In genomic region chr6:36751091-36751490, GRCh38 we compare ENCODE assay signal across 29 cellular contexts. TPM values are rescaled to one million over a fixed set of nuclear protein-coding genes. Genes with fewer than 3 reads are reported as not detected.
A peak's percentile ranks its signal among the peaks of the same experiment; 100 is the strongest.
DNase-seq lines count a peak whose midpoint lies in the region; ATAC-seq lines count a peak whose summit lies in the region.
"Had no signal": no experiment of that assay in that cellular context is flagged by ENCODE, and none has a peak within 500 bp of the region (broad histone marks: within the 10 kb centered on the region; RNA-seq: fewer than 3 reads in every experiment).

No MANE protein-coding gene starts in this region.

- H3K9me3 ChIP-seq in Karpas-422 (ENCODE audit: low read length), result no peaks in the 10 kb centered on the region
- H3K9me3 ChIP-seq: right atrium auricular region, testis, vagina had no signal

- no peak for DNase-seq in T-helper 2 cell treated with Interferon-gamma antibody and Interleukin-4, amounts not matched to agents 5 μg/mL and 100 μg/mL, for 36 hours (ENCODE audit: low spot score)
- DNase-seq in T-helper 2 cell (no peak), EH (ENCODE audit: low read depth) (peak; percentile 62), naive B cell (no peak), NCI-H2227 (lab: John Stamatoyannopoulos, UW; ENCODE audit: unreplicated experiment) (no peak), Karpas-422 (no peak)
- no peak for DNase-seq in activated T-helper 1 cell treated with anti-CD3 and anti-CD28 coated beads, Interleukin-12 subunit alpha, Interleukin-12 subunit beta, Interleukin-2, Interleukin-4 antibody, amounts not matched to agents 30 ng/mL and 10 ng/mL and 1 ng/mL, durations not matched to agents 14 hours and 24 hours and 36 hours (ENCODE audit: low spot score)
- DNase-seq: activated CD8-positive, alpha-beta memory T cell treated with anti-CD3 and anti-CD28 coated beads, Interleukin-2, amount 50 U/mL, for 4 hours; activated gamma-delta T cell treated with Interleukin-2 at 50 U/mL for 16 hours; effector memory CD8-positive, alpha-beta T cell; hypothalamus; left ventricle myocardium superior; midbrain; NCI-H1105; NCI-H2081; NCI-H524 treated with DMSO at 0.1 percent for 48 hours; nephron progenitor cell; RPMI8226; stimulated activated CD4-positive, alpha-beta T cell treated with anti-CD3 and anti-CD28 coated beads, Interleukin-4, amount 100 ng/mL, for 24 hours; stimulated activated naive CD4-positive, alpha-beta T cell treated with Interleukin-2 at 50 U/mL for 16 hours; testis had no signal

- H3K9me3 Mint-ChIP-seq in T-helper 2 cell treated with Interferon-gamma antibody and Interleukin-4, amounts not matched to agents 5 μg/mL and 100 μg/mL, for 36 hours, result peaks cover 22% of the 10 kb centered on the region
- H3K9me3 Mint-ChIP-seq in activated T-helper 1 cell treated with anti-CD3 and anti-CD28 coated beads, Interleukin-12 subunit alpha, Interleukin-12 subunit beta, Interleukin-2, Interleukin-4 antibody, amounts not matched to agents 30 ng/mL and 10 ng/mL and 1 ng/mL, durations not matched to agents 14 hours and 24 hours and 36 hours, result peaks cover 19% of the 10 kb centered on the region
- H3K9me3 Mint-ChIP-seq in naive B cell, result peaks cover 0 to 6% (median 3%) of the 10 kb centered on the region in 7 donors

- no peaks in the 10 kb centered on the region; the same call in 1 of the 2 replicates for H3K27me3 ChIP-seq in Karpas-422 (ENCODE audit: low read length)
- H3K27me3 ChIP-seq: BLaER1, gastroesophageal sphincter, right atrium auricular region, testis, vagina had no signal

- no peak overlapping the region for H3K9ac ChIP-seq in Karpas-422 (ENCODE audit: low read length)
- H3K9ac ChIP-seq: BLaER1, parathyroid adenoma had no signal

- peaks cover 3% of the 10 kb centered on the region for H3K27me3 Mint-ChIP-seq in T-helper 2 cell treated with Interferon-gamma antibody and Interleukin-4, amounts not matched to agents 5 μg/mL and 100 μg/mL, for 36 hours (ENCODE audit: low read depth)
- H3K27me3 Mint-ChIP-seq in activated T-helper 1 cell treated with anti-CD3 and anti-CD28 coated beads, Interleukin-12 subunit alpha, Interleukin-12 subunit beta, Interleukin-2, Interleukin-4 antibody, amounts not matched to agents 30 ng/mL and 10 ng/mL and 1 ng/mL, durations not matched to agents 14 hours and 24 hours and 36 hours (ENCODE audit: insufficient read depth), result no peaks in the 10 kb centered on the region
- no peaks in the 10 kb centered on the region for H3K27me3 Mint-ChIP-seq in naive B cell
- H3K27me3 Mint-ChIP-seq: effector memory CD8-positive, alpha-beta T cell had no signal

- H2AFZ ChIP-seq in Karpas-422 (ENCODE audit: low read length), result no peak overlapping the region
- H2AFZ ChIP-seq: parathyroid adenoma had no signal

- H3K4me3 Mint-ChIP-seq in T-helper 2 cell treated with Interferon-gamma antibody and Interleukin-4, amounts not matched to agents 5 μg/mL and 100 μg/mL, for 36 hours, result no peak overlapping the region
- no peak overlapping the region for H3K4me3 Mint-ChIP-seq in activated T-helper 1 cell treated with anti-CD3 and anti-CD28 coated beads, Interleukin-12 subunit alpha, Interleukin-12 subunit beta, Interleukin-2, Interleukin-4 antibody, amounts not matched to agents 30 ng/mL and 10 ng/mL and 1 ng/mL, durations not matched to agents 14 hours and 24 hours and 36 hours
- H3K4me3 Mint-ChIP-seq in naive B cell, result peak overlapping the region in 7 of 8 donors; percentile 38 to 85 (median 67)
- H3K4me3 Mint-ChIP-seq: effector memory CD8-positive, alpha-beta T cell; nephron progenitor cell had no signal

- no peaks in the 10 kb centered on the region for H3K79me2 ChIP-seq in Karpas-422 (ENCODE audit: low read length)
- H3K79me2 ChIP-seq: parathyroid adenoma had no signal

- H3K27ac Mint-ChIP-seq in T-helper 2 cell treated with Interferon-gamma antibody and Interleukin-4, amounts not matched to agents 5 μg/mL and 100 μg/mL, for 36 hours, result peak overlapping the region; percentile 47
- H3K27ac Mint-ChIP-seq in activated T-helper 1 cell treated with anti-CD3 and anti-CD28 coated beads, Interleukin-12 subunit alpha, Interleukin-12 subunit beta, Interleukin-2, Interleukin-4 antibody, amounts not matched to agents 30 ng/mL and 10 ng/mL and 1 ng/mL, durations not matched to agents 14 hours and 24 hours and 36 hours, result peak overlapping the region; percentile 70
- H3K27ac Mint-ChIP-seq in naive B cell, result peak overlapping the region in 3 of 6 donors; percentile 76 to 99 (median 87)

- H3K9me2 ChIP-seq in Karpas-422 (replicated peaks; ENCODE audit: insufficient read depth, low read length), result no peaks in the 10 kb centered on the region

- no peaks in the 10 kb centered on the region for H4K20me1 ChIP-seq in Karpas-422 (ENCODE audit: insufficient read depth, low read depth, low read length)
- H4K20me1 ChIP-seq: BLaER1 had no signal

- intact Hi-C loops in activated T-helper 1 cell treated with anti-CD3 and anti-CD28 coated beads, Interleukin-12 subunit alpha, Interleukin-12 subunit beta, Interleukin-2, Interleukin-4 antibody, amounts not matched to agents 30 ng/mL and 10 ng/mL and 1 ng/mL, durations not matched to agents 14 hours and 24 hours and 36 hours (cut with micrococcal nuclease), result no loop called here

- peaks cover 5% of the 10 kb centered on the region for H3K36me3 Mint-ChIP-seq in T-helper 2 cell treated with Interferon-gamma antibody and Interleukin-4, amounts not matched to agents 5 μg/mL and 100 μg/mL, for 36 hours (ENCODE audit: low read depth)
- peaks cover 8% of the 10 kb centered on the region for H3K36me3 Mint-ChIP-seq in activated T-helper 1 cell treated with anti-CD3 and anti-CD28 coated beads, Interleukin-12 subunit alpha, Interleukin-12 subunit beta, Interleukin-2, Interleukin-4 antibody, amounts not matched to agents 30 ng/mL and 10 ng/mL and 1 ng/mL, durations not matched to agents 14 hours and 24 hours and 36 hours (ENCODE audit: low read depth)
- H3K36me3 Mint-ChIP-seq in naive B cell, result peaks cover 9 to 49% of the 10 kb centered on the region in 2 donors

- peaks cover 37% of the 10 kb centered on the region for H3K4me1 ChIP-seq in Karpas-422 (ENCODE audit: low read length)
- H3K4me1 ChIP-seq: gastroesophageal sphincter, testis had no signal

- no peaks in the 10 kb centered on the region for H3K36me3 ChIP-seq in Karpas-422 (ENCODE audit: insufficient read depth, low read length)
- H3K36me3 ChIP-seq: BLaER1, gastroesophageal sphincter, right atrium auricular region had no signal

- H3K4me1 Mint-ChIP-seq in T-helper 2 cell treated with Interferon-gamma antibody and Interleukin-4, amounts not matched to agents 5 μg/mL and 100 μg/mL, for 36 hours (ENCODE audit: low read depth), result peaks cover 44% of the 10 kb centered on the region
- H3K4me1 Mint-ChIP-seq in activated T-helper 1 cell treated with anti-CD3 and anti-CD28 coated beads, Interleukin-12 subunit alpha, Interleukin-12 subunit beta, Interleukin-2, Interleukin-4 antibody, amounts not matched to agents 30 ng/mL and 10 ng/mL and 1 ng/mL, durations not matched to agents 14 hours and 24 hours and 36 hours (ENCODE audit: low read depth), result peaks cover 57% of the 10 kb centered on the region
- peaks cover 67 to 86% (median 80%) of the 10 kb centered on the region in 3 donors for H3K4me1 Mint-ChIP-seq in naive B cell

- no peak overlapping the region for H3K27ac ChIP-seq in Karpas-422 (ENCODE audit: low read length)
- H3K27ac ChIP-seq: coronary artery, gastroesophageal sphincter, parathyroid adenoma, right atrium auricular region, testis, vagina had no signal

- no peak overlapping the region for H3K4me3 ChIP-seq in Karpas-422 (ENCODE audit: low read length)
- H3K4me3 ChIP-seq: BLaER1, coronary artery, gastroesophageal sphincter, right atrium auricular region, testis, vagina had no signal

- no peak for ATAC-seq in naive B cell (ENCODE audit: low read depth in 2 of 2)
- no peak for ATAC-seq in GM21528 (IDR thresholded peaks at IDR 0.05; ENCODE audit: low FRiP score, unreplicated experiment)
- ATAC-seq: effector memory CD8-positive, alpha-beta T cell; gastroesophageal sphincter; left ventricle myocardium superior had no signal

- no peak overlapping the region for H3K4me2 ChIP-seq in Karpas-422 (ENCODE audit: low read depth, low read length, poor library complexity, severe bottlenecking)
- H3K4me2 ChIP-seq: BLaER1 had no signal

RNA-seq across cellular contexts. Expression of gene RAB44, which starts 53.5 kb away (rescaled TPM):
- 0.05 and 0.10 TPM in 2 replicates for total RNA-seq in activated T-helper 1 cell treated with anti-CD3 and anti-CD28 coated beads, Interleukin-12 subunit alpha, Interleukin-12 subunit beta, Interleukin-2, Interleukin-4 antibody, amounts not matched to agents 30 ng/mL and 10 ng/mL and 1 ng/mL, durations not matched to agents 14 hours and 24 hours and 36 hours
- not detected for polyA plus RNA-seq in naive B cell (ENCODE audit: low read depth in 6 of 6)
- total RNA-seq in Karpas-422 (2014; rRNA removed; shearing (Covaris generic); ENCODE audit: low replicate concordance), result not detected in 2 replicates
- total RNA-seq: G401 had no signal

Comparison
In these comparisons a context has a peak if more than half of its experiments do, and no peak if none do; other contexts are left out.
1. H3K4me3 Mint-ChIP-seq: peak in naive B cell (7 of 8); none in T-helper 2 cell treated with Interferon-gamma antibody and Interleukin-4, amounts not matched to agents 5 μg/mL and 100 μg/mL, for 36 hours (single experiment) and activated T-helper 1 cell treated with anti-CD3 and anti-CD28 coated beads, Interleukin-12 subunit alpha, Interleukin-12 subunit beta, Interleukin-2, Interleukin-4 antibody, amounts not matched to agents 30 ng/mL and 10 ng/mL and 1 ng/mL, durations not matched to agents 14 hours and 24 hours and 36 hours (single experiment).